1 cellular context compared by ENCODE assay signal in genomic region chr21:44301093-44301492, GRCh38.
TF ChIP-seq lines count a peak whose summit lies in the region.

No MANE protein-coding gene starts in this region.

TF ChIP-seq in endothelial cell of umbilical vein, 7 proteins besides CTCF, POLR2A, EP300 and RAD21:
- TF ChIP-seq MYC (IDR thresholded peaks at IDR 0.05; ENCODE audit: low read depth, low read length), result no peak
- no peak for TF ChIP-seq JUN (IDR thresholded peaks at IDR 0.05; ENCODE audit: borderline replicate concordance, insufficient read depth, insufficient read length, low read depth)
- TF ChIP-seq EZH2 (IDR thresholded peaks at IDR 0.05; ENCODE audit: borderline replicate concordance, low read depth, low read length, severe bottlenecking), result no peak
- no peak for TF ChIP-seq FOS (IDR thresholded peaks at IDR 0.05; ENCODE audit: borderline replicate concordance, insufficient read depth, low read length)
- no peak for TF ChIP-seq MAX (IDR thresholded peaks at IDR 0.05; ENCODE audit: insufficient read depth, insufficient read length)
- no peak for TF ChIP-seq POLR2AphosphoS5 (IDR thresholded peaks at IDR 0.05; ENCODE audit: insufficient read depth, low read depth, low read length)
- no peak for TF ChIP-seq GATA2 (IDR thresholded peaks at IDR 0.05; ENCODE audit: insufficient read depth, insufficient read length, low read depth, low read length)
